In genomic region chr11:33829430-33830141, GRCh38 we compare ENCODE assay signal across 8 cellular contexts. TPM values are rescaled to one million over a fixed set of nuclear protein-coding genes. Genes with fewer than 3 reads are reported as not detected.
A peak's percentile ranks its signal among the peaks of the same experiment; 100 is the strongest.
DNase-seq lines count a peak whose midpoint lies in the region; ATAC-seq and TF ChIP-seq lines count a peak whose summit lies in the region.

No MANE protein-coding gene starts in this region.

- no peak overlapping the region for H2BK5ac ChIP-seq in H9 (ENCODE audit: insufficient read length, low read length)

- no peak overlapping the region for H3K18ac ChIP-seq in H9 (ENCODE audit: insufficient read length, low read depth, low read length)

- no CpG with 5 or more reads among the region's 10 CpGs for WGBS in H9 (ENCODE audit: extremely low coverage, insufficient read length, low lambda C conversion rate)

- H4K5ac ChIP-seq in H9 (ENCODE audit: insufficient read length, low read depth, low read length): no peak overlapping the region

- no peak overlapping the region for H2BK12ac ChIP-seq in H9 (ENCODE audit: insufficient read length, low read depth, low read length)

- H3K23ac ChIP-seq in H9 (ENCODE audit: insufficient read length, low read depth, low read length): no peak overlapping the region

- H3K27ac ChIP-seq in H9 (ENCODE audit: insufficient read length, low read depth, low read length): no peak overlapping the region
- H3K27ac ChIP-seq in colonic mucosa: no peak overlapping the region

- H3K27ac Mint-ChIP-seq in H9: peak overlapping the region in 1 of 3 experiments; percentile 42; a peak in 1 of 7 replicates
- H3K27ac Mint-ChIP-seq in activated B cell treated with CpG ODN at 0.5 μM for 24 hours: no peak overlapping the region

- H3K79me2 ChIP-seq in H9 (ENCODE audit: insufficient read depth, low read length): no peaks in the 10 kb centered on the region

- H3K4me3 ChIP-seq in colonic mucosa: peak overlapping the region; percentile 27

- TF ChIP-seq CTCF in H9 (conservative IDR thresholded peaks at IDR 0.05): peak; percentile 86
- no peak for TF ChIP-seq CTCF in activated B cell treated with CpG ODN at 0.5 μM for 24 hours (IDR thresholded peaks at IDR 0.05)
- peak; percentile 61 for TF ChIP-seq CTCF in colonic mucosa (IDR thresholded peaks at IDR 0.05)

- H3K4me1 ChIP-seq in H9 (ENCODE audit: insufficient read depth, low read length): no peaks in the 10 kb centered on the region
- no peaks in the 10 kb centered on the region for H3K4me1 ChIP-seq in colonic mucosa

- no peak overlapping the region for H3K56ac ChIP-seq in H9 (ENCODE audit: insufficient read length, low read depth, low read length)

- no peaks in the 10 kb centered on the region for H3K36me3 ChIP-seq in colonic mucosa

- H3K36me3 Mint-ChIP-seq in H9 (ENCODE audit: insufficient read depth in 1 of 3, low read depth in 3 of 3) (no peaks in the 10 kb centered on the region), activated B cell treated with CpG ODN at 0.5 μM for 24 hours (ENCODE audit: low read depth) (no peaks in the 10 kb centered on the region)

- H3K4me3 Mint-ChIP-seq in H9: peak overlapping the region; percentile 72 to 91
- H3K4me3 Mint-ChIP-seq in activated B cell treated with CpG ODN at 0.5 μM for 24 hours: peak overlapping the region; percentile 80

- no peak overlapping the region for H3K9ac ChIP-seq in H9 (ENCODE audit: extremely low read depth, insufficient read length, low read length)
- H3K9ac ChIP-seq in colonic mucosa (ENCODE audit: low read depth in 2 of 2, low read length in 2 of 2): no peak overlapping the region

- H2BK20ac ChIP-seq in H9 (ENCODE audit: low read depth, low read length, poor library complexity, severe bottlenecking): no peak overlapping the region

- no peaks in the 10 kb centered on the region for H3K9me3 Mint-ChIP-seq in H9
- no peaks in the 10 kb centered on the region for H3K9me3 Mint-ChIP-seq in activated B cell treated with CpG ODN at 0.5 μM for 24 hours

- H3K4ac ChIP-seq in H9 (ENCODE audit: low read depth, low read length): no peak overlapping the region

- no peak overlapping the region for H3K14ac ChIP-seq in H9 (ENCODE audit: insufficient read depth, low read length)

- peaks cover 9% of the 10 kb centered on the region for H3K23me2 ChIP-seq in H9 (ENCODE audit: insufficient read length, low read depth, low read length, poor library complexity, severe bottlenecking)

- no peak overlapping the region for H2BK15ac ChIP-seq in H9 (ENCODE audit: low read depth, low read length)

- H3K9me3 ChIP-seq in H9 (ENCODE audit: control insufficient read depth, low read depth, low read length): no peaks in the 10 kb centered on the region
- H3K9me3 ChIP-seq in colonic mucosa: no peaks in the 10 kb centered on the region

- H4K20me1 ChIP-seq in H9 (ENCODE audit: control insufficient read depth, insufficient read depth, insufficient read length): no peaks in the 10 kb centered on the region

- no peak overlapping the region for H3T11ph ChIP-seq in H9 (ENCODE audit: low read length)

- intact Hi-C loops in activated B cell treated with CpG ODN at 0.5 μM for 24 hours (cut with micrococcal nuclease) (loop anchor here (1.0 to 10.0 kb wide), 5 partner anchors 21 to 1025 kb away; no protein-coding TSS in a partner anchor), colonic mucosa (cut with DNase I) (loop anchor here (2.0 to 5.0 kb wide), 2 partner anchors 23 to 467 kb away; no protein-coding TSS in a partner anchor), left colon (cut with DNase I, micrococcal nuclease) (no loop called here)

- H3K27me3 Mint-ChIP-seq in H9 (ENCODE audit: low read depth) (peaks cover 55% of the 10 kb centered on the region), activated B cell treated with CpG ODN at 0.5 μM for 24 hours (peaks cover 50% of the 10 kb centered on the region)

- POLR2A ChIA-PET in activated B cell treated with CpG ODN at 0.5 μM for 24 hours (lab: Charles Lee): no interaction called here

- DNase-seq in Daoy (ENCODE audit: low read depth) (peak; percentile 74), H9 (peak; percentile 68), NCI-H146 treated with DMSO at 0.1 percent for 48 hours (lab: John Stamatoyannopoulos, UW; ENCODE audit: unreplicated experiment) (peak; percentile 6), activated B cell treated with CpG ODN at 0.5 μM for 24 hours (no peak), colonic mucosa (peak; percentile 68), left colon (peak in 1 of 2 donors; percentile 65)
- peak in 3 of 4 experiments; percentile 16 to 34 (median 24) for DNase-seq in stimulated activated CD4-positive, alpha-beta T cell treated with anti-CD3 and anti-CD28 coated beads, Interleukin-1b, Interleukin-23, amount 100 ng/mL, for 24 hours (ENCODE audit: low read depth in 4 of 4, low spot score in 1 of 4)

- no peak overlapping the region for H2AK5ac ChIP-seq in H9 (ENCODE audit: insufficient read length, low read length)

- no peak overlapping the region for H2AFZ ChIP-seq in H9 (ENCODE audit: low read length)

- ATAC-seq in activated B cell treated with CpG ODN at 0.5 μM for 24 hours (ENCODE audit: low read depth): peak; percentile 83
- ATAC-seq in left colon: peak; percentile 88
- no peak for ATAC-seq in HG02970 (IDR thresholded peaks at IDR 0.05; ENCODE audit: low FRiP score, unreplicated experiment)

- no peak overlapping the region for H4K8ac ChIP-seq in H9 (replicated peaks; ENCODE audit: insufficient read length, low read depth, low read length)

- CTCF ChIA-PET in activated B cell treated with CpG ODN at 0.5 μM for 24 hours (lab: Charles Lee): interaction anchor here (0.9 to 6.5 kb wide), 4 partner anchors 19 to 159 kb away, joined by 3 to 62 read pairs (median 8); no protein-coding TSS in a partner anchor

- H3K27me3 ChIP-seq in H9 (ENCODE audit: insufficient read depth, low read length): peaks cover 7% of the 10 kb centered on the region; the same call in 1 of the 2 replicates
- H3K27me3 ChIP-seq in colonic mucosa: peaks cover 22% of the 10 kb centered on the region

- no peak overlapping the region for H4K91ac ChIP-seq in H9 (ENCODE audit: insufficient read length, low read depth, low read length)

- H3K4me1 Mint-ChIP-seq in H9 (peaks cover 3 to 4% of the 10 kb centered on the region in 2 experiments; a peak in 2 of 4 replicates), activated B cell treated with CpG ODN at 0.5 μM for 24 hours (peaks cover 5% of the 10 kb centered on the region)

- H2BK120ac ChIP-seq in H9 (ENCODE audit: low read depth, low read length, poor library complexity, severe bottlenecking): no peak overlapping the region

- H3K4me2 ChIP-seq in H9 (ENCODE audit: insufficient read depth, insufficient read length, low read length): peak overlapping the region; percentile 69

- H3K79me1 ChIP-seq in H9 (ENCODE audit: insufficient read depth, low read depth, low read length, poor library complexity, severe bottlenecking): no peaks in the 10 kb centered on the region

RNA-seq across cellular contexts. Expression of gene FBXO3, which starts 55.3 kb away (rescaled TPM):
- 37.2 and 54.6 TPM in 2 replicates for total RNA-seq in Daoy (2014; rRNA removed; shearing (Covaris generic))
- total RNA-seq in H9 (2021): 18.9 and 20.2 TPM in 2 replicates
- 22.3 and 23.5 TPM in 2 replicates for total RNA-seq in activated B cell treated with CpG ODN at 0.5 μM for 24 hours
- total RNA-seq in colonic mucosa: 10 to 100 TPM; 30.0 to 36.9 TPM
- 10 to 100 TPM; 29.5 to 36.5 TPM for total RNA-seq in left colon

Comparison
In these comparisons a context has a peak if more than half of its experiments do, and no peak if none do; other contexts are left out.
1. intact Hi-C loops: an anchor here in activated B cell treated with CpG ODN at 0.5 μM for 24 hours (1.0 to 10.0 kb wide) and colonic mucosa (2.0 to 5.0 kb wide); none called in left colon.